ENCODE assay signal across 28 cellular contexts in genomic region chr15:76929011-76929760, GRCh38.
"Had no signal": no experiment of that assay in that cellular context is flagged by ENCODE, and none has a peak within 500 bp of the region (broad histone marks: within the 10 kb centered on the region; RNA-seq: fewer than 3 reads in every experiment).

No MANE protein-coding gene starts in this region.

- ATAC-seq: foreskin keratinocyte; gastroesophageal sphincter; heart left ventricle; left cardiac atrium; left lung; mucosa of descending colon; natural killer cell treated with Interleukin-12 subunit alpha and Interleukin-12 subunit beta and Interleukin-15 and Interleukin-18, amount 100 ng/mL, for 72 hours; stimulated activated naive CD8-positive, alpha-beta T cell treated with anti-CD3 and anti-CD28 coated beads, Interleukin-15, amount 100 ng/mL, for 72 hours; upper lobe of right lung had no signal

- H3K36me3 ChIP-seq: prostate gland, right atrium auricular region, uterus had no signal

- H3K4me3 Mint-ChIP-seq: mesothelial cell of epicardium; natural killer cell treated with Interleukin-12 subunit alpha and Interleukin-12 subunit beta and Interleukin-15 and Interleukin-18, amount 100 ng/mL, for 72 hours; stimulated activated naive CD8-positive, alpha-beta T cell treated with anti-CD3 and anti-CD28 coated beads, Interleukin-15, amount 100 ng/mL, for 72 hours had no signal

- H3K4me3 ChIP-seq: coronary artery, esophagus muscularis mucosa, gastroesophageal sphincter, heart left ventricle, hepatocyte, left lung, mucosa of descending colon, prostate gland, right atrium auricular region, sigmoid colon, spleen, suprapubic skin, transverse colon, upper lobe of right lung, uterus had no signal

- H2AFZ ChIP-seq: hepatocyte had no signal

- H3K27ac ChIP-seq: coronary artery, esophagus muscularis mucosa, foreskin keratinocyte, gastroesophageal sphincter, heart left ventricle, hepatocyte, left lung, prostate gland, right atrium auricular region, sigmoid colon, spleen, suprapubic skin, transverse colon, upper lobe of right lung, uterus had no signal

- FAIRE-seq: endothelial cell of umbilical vein, kidney had no signal

- H3K27ac Mint-ChIP-seq: mesothelial cell of epicardium; natural killer cell treated with Interleukin-12 subunit alpha and Interleukin-12 subunit beta and Interleukin-15 and Interleukin-18, amount 100 ng/mL, for 72 hours; stimulated activated naive CD8-positive, alpha-beta T cell treated with anti-CD3 and anti-CD28 coated beads, Interleukin-15, amount 100 ng/mL, for 72 hours had no signal

- H3K9me3 Mint-ChIP-seq: mesothelial cell of epicardium; naive B cell; natural killer cell treated with Interleukin-12 subunit alpha and Interleukin-12 subunit beta and Interleukin-15 and Interleukin-18, amount 100 ng/mL, for 72 hours; neural crest cell; stimulated activated naive CD8-positive, alpha-beta T cell treated with anti-CD3 and anti-CD28 coated beads, Interleukin-15, amount 100 ng/mL, for 72 hours had no signal

- H3K4me1 ChIP-seq: foreskin keratinocyte, prostate gland had no signal

- H3K36me3 Mint-ChIP-seq: naive B cell had no signal

- H3K27me3 Mint-ChIP-seq: stimulated activated naive CD8-positive, alpha-beta T cell treated with anti-CD3 and anti-CD28 coated beads, Interleukin-15, amount 100 ng/mL, for 72 hours had no signal

- H3K27me3 ChIP-seq: esophagus muscularis mucosa, foreskin keratinocyte, gastroesophageal sphincter, heart left ventricle, hepatocyte, left lung, right atrium auricular region, sigmoid colon, spleen, suprapubic skin, transverse colon, upper lobe of right lung, uterus had no signal

- H3K9me3 ChIP-seq: esophagus muscularis mucosa, gastroesophageal sphincter, heart left ventricle, left lung, mucosa of descending colon, prostate gland, right atrium auricular region, sigmoid colon, spleen, suprapubic skin, transverse colon, upper lobe of right lung, uterus had no signal

- H3K4me2 ChIP-seq: hepatocyte had no signal

- DNase-seq: dermis blood vessel endothelial cell; effector memory CD4-positive, alpha-beta T cell; foreskin keratinocyte; heart left ventricle; kidney; left cardiac atrium; left lung; mesenchymal stem cell; mucosa of descending colon; naive B cell; sigmoid colon; spleen; stimulated activated naive CD4-positive, alpha-beta T cell; stimulated activated naive CD8-positive, alpha-beta T cell treated with anti-CD3 and anti-CD28 coated beads, Interleukin-15, amount 100 ng/mL, for 72 hours; transverse colon; upper lobe of right lung; uterus had no signal
